In genomic region chr20:53842301-53843099, GRCh38 we compare ENCODE assay signal across 13 cellular contexts.
DNase-seq lines count a peak whose midpoint lies in the region; ATAC-seq, FAIRE-seq and TF ChIP-seq lines count a peak whose summit lies in the region.
"Had no signal": no experiment of that assay in that cellular context is flagged by ENCODE, and none has a peak within 500 bp of the region (broad histone marks: within the 10 kb centered on the region; RNA-seq: fewer than 3 reads in every experiment).

No MANE protein-coding gene starts in this region.

- TF ChIP-seq POLR2A in H1 (IDR thresholded peaks at IDR 0.05; ENCODE audit: control extremely low read depth in 1 of 2, low read depth in 2 of 2, low read length in 2 of 2) (no peak), transverse colon (IDR thresholded peaks at IDR 0.05) (no peak)

- no peaks in the 10 kb centered on the region for H3K79me1 ChIP-seq in H1 (ENCODE audit: low read depth, low read length)

- no peak for FAIRE-seq in H1 (lab: Jason Lieb, UNC)

- POLR2A ChIA-PET in RWPE1 (lab: Yijun Ruan, JAX; ENCODE audit: low non-redundant PET) (no interaction called here), H1 (lab: Charles Lee; ENCODE audit: partially characterized antibody) (no interaction called here)

- H3K9me3 ChIP-seq in H1 (ENCODE audit: insufficient read depth in 2 of 2, low read depth in 1 of 2, low read length in 1 of 2) (no peaks in the 10 kb centered on the region), transverse colon (no peaks in the 10 kb centered on the region)
- H3K9me3 ChIP-seq: left lung had no signal

- no peak overlapping the region for H2BK20ac ChIP-seq in H1 (ENCODE audit: low read length)

- no peak for ATAC-seq in left ventricle myocardium superior
- ATAC-seq: left lung had no signal

- H2BK15ac ChIP-seq in H1 (ENCODE audit: low read length): no peak overlapping the region

- TF ChIP-seq EP300 in H1 (IDR thresholded peaks at IDR 0.05; ENCODE audit: borderline replicate concordance in 1 of 2, low read depth in 2 of 2, low read length in 2 of 2): no peak
- TF ChIP-seq EP300 in transverse colon (IDR thresholded peaks at IDR 0.05; ENCODE audit: low read depth): no peak

- WGBS in H1 (ENCODE audit: extremely low coverage in 1 of 2, insufficient coverage in 1 of 2, insufficient read length in 1 of 2, insufficient replicate concordance in 2 of 2, low coverage in 1 of 2, low lambda C conversion rate in 2 of 2, missing lambda C conversion rate in 1 of 2), 2 experiments: 83% methylated on average over 1 of the region's 1 CpG; no CpG with 5 or more reads in 1 of the 2 experiments
- 77 to 88% methylated on average over 1 of the region's 1 CpG for WGBS in transverse colon (ENCODE audit: low coverage in 1 of 2), 2 donors

- no peak overlapping the region for H4K8ac ChIP-seq in H1 (ENCODE audit: extremely low read depth, insufficient read depth, low read length)

- no peaks in the 10 kb centered on the region for H3K27me3 ChIP-seq in H1 (replicated peaks in 1 of 4; ENCODE audit: control insufficient read depth in 3 of 4, extremely low read depth in 1 of 4, insufficient read depth in 3 of 4, low read length in 3 of 4)
- H3K27me3 ChIP-seq in transverse colon: no peaks in the 10 kb centered on the region
- H3K27me3 ChIP-seq: left lung had no signal

- TF ChIP-seq RAD21 in H1 (IDR thresholded peaks at IDR 0.05 in 1 of 2, conservative IDR thresholded peaks at IDR 0.05 in 1 of 2; ENCODE audit: low read depth in 2 of 2, low read length in 2 of 2): no peak

- CTCF ChIA-PET in RWPE1 (lab: Yijun Ruan, JAX): interaction anchor here (0.7 kb wide), 1 partner anchor 891 kb away, joined by 5 read pairs; no protein-coding TSS in a partner anchor
- CTCF ChIA-PET in H1 (lab: Charles Lee; ENCODE audit: partially characterized antibody): interaction anchor here (0.7 kb wide), 1 partner anchor 10 kb away, joined by 3 read pairs; no protein-coding TSS in a partner anchor

- no peak overlapping the region for H3K4me2 ChIP-seq in H1 (ENCODE audit: insufficient read depth in 1 of 2, low read depth in 2 of 2, low read length in 2 of 2)

- no peak overlapping the region for H3K14ac ChIP-seq in H1 (ENCODE audit: insufficient read length)

- H2BK5ac ChIP-seq in H1 (ENCODE audit: low read depth, low read length): no peak overlapping the region

- no peak overlapping the region for H3K4ac ChIP-seq in H1 (replicated peaks; ENCODE audit: insufficient read length, low read depth, low read length)

- H3K4me1 ChIP-seq in H1 (replicated peaks in 1 of 4; ENCODE audit: control insufficient read depth in 3 of 4, insufficient read depth in 4 of 4, low read length in 3 of 4) (peaks cover 0 to 3% (median 1%) of the 10 kb centered on the region in 4 experiments; a peak in 2 of 7 replicates), transverse colon (peaks cover 3 to 49% (median 24%) of the 10 kb centered on the region in 4 donors)

- H2BK120ac ChIP-seq in H1 (replicated peaks; ENCODE audit: low read depth, low read length): no peak overlapping the region

- H4K20me1 ChIP-seq in H1 (replicated peaks in 1 of 2; ENCODE audit: control insufficient read depth in 1 of 2, insufficient read depth in 2 of 2, low read length in 2 of 2): no peaks in the 10 kb centered on the region

- no peak overlapping the region for H3K9ac ChIP-seq in H1 (replicated peaks in 1 of 4; ENCODE audit: extremely low read depth in 1 of 4, low read depth in 3 of 4, low read length in 3 of 4)

- H2BK12ac ChIP-seq in H1 (ENCODE audit: low read depth, low read length): no peak overlapping the region

- no peak overlapping the region for H3K4me3 ChIP-seq in H1 (ENCODE audit: extremely low read depth in 1 of 4, insufficient read depth in 2 of 4, low read depth in 3 of 4, low read length in 4 of 4)
- H3K4me3 ChIP-seq in transverse colon: no peak overlapping the region
- H3K4me3 ChIP-seq: left lung, SK-N-MC had no signal

- no peak overlapping the region for H4K91ac ChIP-seq in H1 (replicated peaks; ENCODE audit: insufficient read length, low read length)

- no peak overlapping the region for H3K23ac ChIP-seq in H1 (ENCODE audit: insufficient read length)

- H3K79me2 ChIP-seq in H1 (ENCODE audit: control insufficient read depth in 1 of 2, insufficient read depth in 2 of 2, low read length in 2 of 2): no peaks in the 10 kb centered on the region

- peak overlapping the region; percentile 46 for H2AFZ ChIP-seq in H1 (ENCODE audit: low read length)

- H3K23me2 ChIP-seq in H1 (ENCODE audit: low read depth, low read length): no peaks in the 10 kb centered on the region

- DNase-seq in stimulated activated CD4-positive, alpha-beta T cell treated with anti-CD3 and anti-CD28 coated beads, Interleukin-4, amount 100 ng/mL, for 24 hours: peak; percentile 31
- no peak for DNase-seq in stimulated activated CD4-positive, alpha-beta T cell treated with anti-CD3 and anti-CD28 coated beads, Interleukin-12 subunit alpha, Interleukin-12 subunit beta, amount 100 ng/mL, for 4 hours
- DNase-seq in RWPE1 (ENCODE audit: low spot score): no peak
- no peak for DNase-seq in H1 (ENCODE audit: low read depth in 1 of 2, low spot score in 2 of 2)
- DNase-seq in transverse colon: no peak
- DNase-seq in left ventricle myocardium superior: no peak
- DNase-seq in putamen (ENCODE audit: low spot score): no peak
- no peak for DNase-seq in D341Med (ENCODE audit: low spot score)
- DNase-seq: C1 segment of cervical spinal cord, left lung, NCI-H1436, NCI-H526 treated with DMSO at 0.1 percent for 48 hours had no signal

- no peak overlapping the region for H4K5ac ChIP-seq in H1 (ENCODE audit: insufficient read length, low read depth, low read length)

- no peak overlapping the region for H3K18ac ChIP-seq in H1 (ENCODE audit: extremely low read depth, low read length)

- no peaks in the 10 kb centered on the region for H3K36me3 ChIP-seq in H1 (ENCODE audit: control insufficient read depth in 2 of 4, insufficient read depth in 4 of 4, low read length in 3 of 4)
- no peaks in the 10 kb centered on the region for H3K36me3 ChIP-seq in transverse colon
- H3K36me3 ChIP-seq: left lung had no signal

- intact Hi-C loops in transverse colon (cut with DNase I; ENCODE audit: low total_unique reads): no loop called here
- intact Hi-C loops in left ventricle myocardium superior (cut with micrococcal nuclease): no loop called here

- H3K27ac ChIP-seq in RWPE1: peak overlapping the region; percentile 65
- no peak overlapping the region for H3K27ac ChIP-seq in H1 (ENCODE audit: low read depth, low read length)
- peak overlapping the region; percentile 25 to 49 (median 40) for H3K27ac ChIP-seq in transverse colon
- H3K27ac ChIP-seq: SK-N-MC had no signal

- H3K56ac ChIP-seq in H1 (replicated peaks; ENCODE audit: insufficient read length, low read depth, low read length): no peak overlapping the region

- no peak overlapping the region for H2AK5ac ChIP-seq in H1 (ENCODE audit: low read depth, low read length)

- in situ Hi-C loops in transverse colon (cut with MboI; ENCODE audit: low pct_ligation_motif_present in 1 of 4, low pct_unique_long_range_greater_than_20kb in 1 of 4, low sequenced_read_pairs in 3 of 4): loop anchor here in 1 of 4 donors (25.0 kb wide), 1 partner anchor 255 kb away; the partner anchor contains the start of gene ZNF217

- TF ChIP-seq CTCF in RWPE1 (conservative IDR thresholded peaks at IDR 0.05; ENCODE audit: low read depth): no peak
- no peak for TF ChIP-seq CTCF in H1 (IDR thresholded peaks at IDR 0.05; ENCODE audit: control extremely low read depth in 1 of 3, insufficient read depth in 1 of 3, low read depth in 1 of 3, low read length in 3 of 3)
- no peak for TF ChIP-seq CTCF in transverse colon (IDR thresholded peaks at IDR 0.05)

TF ChIP-seq in H1, 55 proteins besides CTCF, POLR2A, EP300 and RAD21:
- TF ChIP-seq NRF1 (IDR thresholded peaks at IDR 0.05; ENCODE audit: low read depth, low read length) (no peak), POLR2AphosphoS5 (IDR thresholded peaks at IDR 0.05; ENCODE audit: low read depth, low read length) (no peak), CBX8 (IDR thresholded peaks at IDR 0.05; ENCODE audit: borderline replicate concordance, low read depth, low read length) (no peak), TBP (IDR thresholded peaks at IDR 0.05; ENCODE audit: low read depth, low read length) (no peak), TAF1 (IDR thresholded peaks at IDR 0.05; ENCODE audit: low read depth, low read length) (no peak), SIN3A (conservative IDR thresholded peaks at IDR 0.05 in 1 of 2, IDR thresholded peaks at IDR 0.05 in 1 of 2; ENCODE audit: low read depth in 1 of 2, low read length in 2 of 2) (no peak), POU5F1 (IDR thresholded peaks at IDR 0.05; ENCODE audit: low read depth, low read length) (no peak), CEBPB (IDR thresholded peaks at IDR 0.05; ENCODE audit: low read depth, low read length) (no peak), MAFK (IDR thresholded peaks at IDR 0.05; ENCODE audit: low read depth, low read length) (no peak), KDM4A (IDR thresholded peaks at IDR 0.05; ENCODE audit: low read depth, low read length, severe bottlenecking) (no peak), FOSL1 (IDR thresholded peaks at IDR 0.05; ENCODE audit: insufficient read depth, low read depth, low read length) (no peak), EZH2 (IDR thresholded peaks at IDR 0.05; ENCODE audit: low read depth, low read length, severe bottlenecking) (no peak), CREB1 (IDR thresholded peaks at IDR 0.05) (no peak), MAX (IDR thresholded peaks at IDR 0.05) (no peak), USF2 (IDR thresholded peaks at IDR 0.05; ENCODE audit: low read length) (no peak), SAP30 (IDR thresholded peaks at IDR 0.05; ENCODE audit: insufficient read depth, insufficient replicate concordance, low read length) (no peak), CBX5 (IDR thresholded peaks at IDR 0.05; ENCODE audit: low read depth, low read length) (no peak)
